31 cellular contexts compared by ENCODE assay signal in genomic region chr12:111395557-111396187, GRCh38.
"Had no signal": no experiment of that assay in that cellular context is flagged by ENCODE, and none has a peak within 500 bp of the region (broad histone marks: within the 10 kb centered on the region; RNA-seq: fewer than 3 reads in every experiment).

No MANE protein-coding gene starts in this region.

- H3K4me3 ChIP-seq: coronary artery, dorsolateral prefrontal cortex had no signal

- FAIRE-seq: astrocyte, bronchial epithelial cell, frontal cortex had no signal

- DNase-seq: activated CD4-positive, alpha-beta memory T cell treated with anti-CD3 and anti-CD28 coated beads, Interleukin-2, amount 10 ng/mL, durations not matched to agents 7 days and 5 days; activated CD4-positive, alpha-beta T cell treated with anti-CD3 and anti-CD28 coated beads for 1 hour; activated CD4-positive, alpha-beta T cell treated with anti-CD3 and anti-CD28 coated beads for 4 hours; activated CD4-positive, alpha-beta T cell treated with anti-CD3 and anti-CD28 coated beads, Interleukin-2, amount 10 ng/mL, durations not matched to agents 7 days and 5 days; activated CD4-positive, alpha-beta T cell treated with anti-CD3 and anti-CD28 coated beads, Interleukin-2, amount 50 U/mL, for 4 hours; activated CD8-positive, alpha-beta memory T cell treated with anti-CD3 and anti-CD28 coated beads, Interleukin-2, amount 50 U/mL, for 48 hours; activated gamma-delta T cell; activated naive CD4-positive, alpha-beta T cell; activated naive CD4-positive, alpha-beta T cell treated with anti-CD3 and anti-CD28 coated beads, Interleukin-2, amount 10 ng/mL, durations not matched to agents 7 days and 5 days; activated naive CD8-positive, alpha-beta T cell treated with anti-CD3 and anti-CD28 coated beads, Interleukin-2, amount 10 ng/mL, durations not matched to agents 7 days and 5 days; activated T-cell treated with anti-CD3 and anti-CD28 coated beads for 4 hours; activated T-cell treated with anti-CD3 and anti-CD28 coated beads, Interleukin-2, amount 50 U/mL, for 24 hours; activated T-cell treated with anti-CD3 and anti-CD28 coated beads, Interleukin-2, amount 50 U/mL, for 72 hours; amniotic stem cell; anterior cingulate cortex; brain microvascular endothelial cell; dorsolateral prefrontal cortex; effector memory CD4-positive, alpha-beta T cell; endodermal cell; foreskin fibroblast; head of caudate nucleus; T-helper 17 cell; T1000 had no signal

- H3K9me3 Mint-ChIP-seq: activated CD4-positive, alpha-beta memory T cell treated with anti-CD3 and anti-CD28 coated beads, Interleukin-2, amount 10 ng/mL, durations not matched to agents 7 days and 5 days; activated CD4-positive, alpha-beta T cell treated with anti-CD3 and anti-CD28 coated beads, Interleukin-2, amount 10 ng/mL, durations not matched to agents 7 days and 5 days; activated naive CD4-positive, alpha-beta T cell treated with anti-CD3 and anti-CD28 coated beads, Interleukin-2, amount 10 ng/mL, durations not matched to agents 7 days and 5 days; activated naive CD8-positive, alpha-beta T cell treated with anti-CD3 and anti-CD28 coated beads, Interleukin-2, amount 10 ng/mL, durations not matched to agents 7 days and 5 days; activated T-cell treated with anti-CD3 and anti-CD28 coated beads, Interleukin-2, amount 50 U/mL, for 24 hours; central memory CD8-positive, alpha-beta T cell; dendritic cell treated with granulocyte-macrophage colony-stimulating factor and Interleukin-4, amounts not matched to agents 40 ng/mL and 50 ng/mL, for 4 days; endodermal cell; T-helper 2 cell treated with Interferon-gamma antibody and Interleukin-4, amounts not matched to agents 5 μg/mL and 100 μg/mL, for 36 hours had no signal

- ATAC-seq: activated naive CD4-positive, alpha-beta T cell treated with anti-CD3 and anti-CD28 coated beads, Interleukin-2, amount 50 U/mL, for 72 hours; activated T-cell treated with anti-CD3 and anti-CD28 coated beads, Interleukin-2, amount 50 U/mL, for 72 hours; T-helper 17 cell had no signal

- H3K27ac ChIP-seq: brain microvascular endothelial cell had no signal

- H3K27ac Mint-ChIP-seq: activated CD4-positive, alpha-beta memory T cell treated with anti-CD3 and anti-CD28 coated beads, Interleukin-2, amount 10 ng/mL, durations not matched to agents 7 days and 5 days; activated CD4-positive, alpha-beta T cell treated with anti-CD3 and anti-CD28 coated beads, Interleukin-2, amount 10 ng/mL, durations not matched to agents 7 days and 5 days; activated naive CD4-positive, alpha-beta T cell treated with anti-CD3 and anti-CD28 coated beads, Interleukin-2, amount 10 ng/mL, durations not matched to agents 7 days and 5 days; activated naive CD4-positive, alpha-beta T cell treated with anti-CD3 and anti-CD28 coated beads, Interleukin-2, amount 50 U/mL, for 72 hours; activated T-cell treated with anti-CD3 and anti-CD28 coated beads, Interleukin-2, amount 50 U/mL, for 24 hours; activated T-cell treated with anti-CD3 and anti-CD28 coated beads, Interleukin-2, amount 50 U/mL, for 72 hours; endodermal cell; T-helper 17 cell; T-helper 2 cell treated with Interferon-gamma antibody and Interleukin-4, amounts not matched to agents 5 μg/mL and 100 μg/mL, for 36 hours had no signal

- H3K36me3 ChIP-seq: brain microvascular endothelial cell had no signal

- H3K36me3 Mint-ChIP-seq: activated naive CD4-positive, alpha-beta T cell treated with anti-CD3 and anti-CD28 coated beads, Interleukin-2, amount 10 ng/mL, durations not matched to agents 7 days and 5 days; activated naive CD8-positive, alpha-beta T cell treated with anti-CD3 and anti-CD28 coated beads, Interleukin-2, amount 10 ng/mL, durations not matched to agents 7 days and 5 days had no signal

- H3K27me3 Mint-ChIP-seq: activated CD4-positive, alpha-beta T cell treated with anti-CD3 and anti-CD28 coated beads, Interleukin-2, amount 10 ng/mL, durations not matched to agents 7 days and 5 days; activated T-cell treated with anti-CD3 and anti-CD28 coated beads, Interleukin-2, amount 50 U/mL, for 24 hours; central memory CD8-positive, alpha-beta T cell; dendritic cell treated with granulocyte-macrophage colony-stimulating factor and Interleukin-4, amounts not matched to agents 40 ng/mL and 50 ng/mL, for 4 days; T-helper 17 cell had no signal

- H3K4me3 Mint-ChIP-seq: activated CD4-positive, alpha-beta memory T cell treated with anti-CD3 and anti-CD28 coated beads, Interleukin-2, amount 10 ng/mL, durations not matched to agents 7 days and 5 days; activated CD4-positive, alpha-beta T cell treated with anti-CD3 and anti-CD28 coated beads, Interleukin-2, amount 10 ng/mL, durations not matched to agents 7 days and 5 days; activated naive CD4-positive, alpha-beta T cell treated with anti-CD3 and anti-CD28 coated beads, Interleukin-2, amount 10 ng/mL, durations not matched to agents 7 days and 5 days; activated naive CD8-positive, alpha-beta T cell treated with anti-CD3 and anti-CD28 coated beads, Interleukin-2, amount 10 ng/mL, durations not matched to agents 7 days and 5 days; activated T-cell treated with anti-CD3 and anti-CD28 coated beads, Interleukin-2, amount 50 U/mL, for 24 hours; activated T-cell treated with anti-CD3 and anti-CD28 coated beads, Interleukin-2, amount 50 U/mL, for 72 hours; central memory CD8-positive, alpha-beta T cell; dendritic cell treated with granulocyte-macrophage colony-stimulating factor and Interleukin-4, amounts not matched to agents 40 ng/mL and 50 ng/mL, for 4 days; endodermal cell; T-helper 17 cell; T-helper 2 cell treated with Interferon-gamma antibody and Interleukin-4, amounts not matched to agents 5 μg/mL and 100 μg/mL, for 36 hours had no signal
